8 cellular contexts compared by ENCODE assay signal in genomic region chr1:117671781-117672501, GRCh38.
DNase-seq lines count a peak whose midpoint lies in the region; ATAC-seq and TF ChIP-seq lines count a peak whose summit lies in the region.

No MANE protein-coding gene starts in this region.

- intact Hi-C loops in PC-3 (cut with micrococcal nuclease) (loop anchor here (5.0 kb wide), 2 partner anchors 135 to 160 kb away; no protein-coding TSS in a partner anchor), posterior vena cava (cut with DNase I) (no loop called here)

- peaks cover 5% of the 10 kb centered on the region for H3K27me3 Mint-ChIP-seq in glutamatergic neuron (ENCODE audit: unreplicated experiment)

- CTCF ChIA-PET in PC-3 (lab: Charles Lee) = no interaction called here

- no peak for TF ChIP-seq POLR2A in suprapubic skin (IDR thresholded peaks at IDR 0.05)

- H3K79me2 ChIP-seq in PC-3 (ENCODE audit: low read length) = no peaks in the 10 kb centered on the region

- POLR2A ChIA-PET in PC-3 (lab: Charles Lee; ENCODE audit: unreplicated experiment) = no interaction called here

- H3K4me1 ChIP-seq in PC-3 (ENCODE audit: insufficient read depth, low read length) (peaks cover 15% of the 10 kb centered on the region), suprapubic skin (peaks cover 5% of the 10 kb centered on the region)

- no peaks in the 10 kb centered on the region for H3K36me3 Mint-ChIP-seq in glutamatergic neuron (ENCODE audit: unreplicated experiment)

- no peak overlapping the region for H2AFZ ChIP-seq in PC-3 (ENCODE audit: low read length)

- H3K36me3 ChIP-seq in PC-3 (ENCODE audit: low read depth, low read length) (no peaks in the 10 kb centered on the region), suprapubic skin (no peaks in the 10 kb centered on the region)

- H3K4me1 Mint-ChIP-seq in glutamatergic neuron (ENCODE audit: low read depth, unreplicated experiment) = peaks cover 16% of the 10 kb centered on the region

- peak overlapping the region; percentile 14 for H3K4me3 Mint-ChIP-seq in glutamatergic neuron (ENCODE audit: unreplicated experiment)

- H3K9me3 Mint-ChIP-seq in glutamatergic neuron (ENCODE audit: unreplicated experiment) = peaks cover 8% of the 10 kb centered on the region

- DNase-seq in PC-3 (no peak), glutamatergic neuron (peak; percentile 45), posterior vena cava (ENCODE audit: low spot score) (peak; percentile 91), suprapubic skin (ENCODE audit: low spot score in 2 of 2) (no peak), NCI-H774 (lab: John Stamatoyannopoulos, UW) (no peak)
- DNase-seq in activated CD4-positive, CD25-positive, alpha-beta regulatory T cell (lab: John Stamatoyannopoulos, UW) = no peak

- ATAC-seq in PC-3 = no peak
- no peak for ATAC-seq in GM21526 (IDR thresholded peaks at IDR 0.05; ENCODE audit: low FRiP score, unreplicated experiment)

- no peaks in the 10 kb centered on the region for H3F3A ChIP-seq in PC-3 (ENCODE audit: low read length, unreplicated experiment)

- no peak overlapping the region for H3K4me2 ChIP-seq in PC-3 (ENCODE audit: low read length)

- peak overlapping the region; percentile 91 for H3K27ac Mint-ChIP-seq in glutamatergic neuron (ENCODE audit: unreplicated experiment)

- 60% methylated on average over 6 of the region's 6 CpGs for WGBS in suprapubic skin

- no peaks in the 10 kb centered on the region for H3K9me2 ChIP-seq in PC-3 (replicated peaks; ENCODE audit: low read length)

- H3K27me3 ChIP-seq in PC-3 (ENCODE audit: low read length) = no peaks in the 10 kb centered on the region
- H3K27me3 ChIP-seq in suprapubic skin = no peaks in the 10 kb centered on the region

- H3K4me3 ChIP-seq in PC-3 (ENCODE audit: low read length) (no peak overlapping the region), suprapubic skin (no peak overlapping the region)

- peak; percentile 48 for TF ChIP-seq CTCF in GM12873 (IDR thresholded peaks at IDR 0.05; ENCODE audit: insufficient read depth, low read depth, low read length, missing control alignments)
- TF ChIP-seq CTCF in PC-3 (conservative IDR thresholded peaks at IDR 0.05; ENCODE audit: low read depth, low read length) = 0 out of 2 replicates have a peak, but pooled peaks have one; percentile 12
- no peak for TF ChIP-seq CTCF in glutamatergic neuron (IDR thresholded peaks at IDR 0.05; ENCODE audit: partially characterized antibody, unreplicated experiment)
- TF ChIP-seq CTCF in suprapubic skin (IDR thresholded peaks at IDR 0.05) = no peak

- BruUV-seq in PC-3 (replicated peaks; lab: Mats Ljungman, UMichigan) = no TSS peak

- H3K9ac ChIP-seq in PC-3 (ENCODE audit: low read length) = no peak overlapping the region

- H4K20me1 ChIP-seq in PC-3 (ENCODE audit: low read length) = no peaks in the 10 kb centered on the region

- H3K27ac ChIP-seq in PC-3 (ENCODE audit: low read length) (no peak overlapping the region), suprapubic skin (no peak overlapping the region)

- no peak for TF ChIP-seq EP300 in suprapubic skin (IDR thresholded peaks at IDR 0.05)

- H3K9me3 ChIP-seq in PC-3 (ENCODE audit: low read length) = no peaks in the 10 kb centered on the region
- no peaks in the 10 kb centered on the region for H3K9me3 ChIP-seq in suprapubic skin

Comparison
In these comparisons a context has a peak if more than half of its experiments do, and no peak if none do; other contexts are left out.
1. CTCF ChIP-seq: peak in GM12873 (single experiment) and PC-3 (single experiment); none in glutamatergic neuron (single experiment) and suprapubic skin (0 of 2).
2. DNase-seq: peak in glutamatergic neuron (single experiment) and posterior vena cava (single experiment); none in PC-3 (single experiment), activated CD4-positive, CD25-positive, alpha-beta regulatory T cell (0 of 4), suprapubic skin (0 of 2) and NCI-H774 (single experiment).